In genomic region chr2:73113634-73113958, GRCh38 we compare ENCODE assay signal across 8 cellular contexts.
DNase-seq lines count a peak whose midpoint lies in the region; ATAC-seq and TF ChIP-seq lines count a peak whose summit lies in the region.

No MANE protein-coding gene starts in this region.

- ATAC-seq in SK-N-SH treated with all-trans-retinoic acid at 6 μM for 48 hours = no peak; the same call in 1 of the 3 replicates
- no peak for ATAC-seq in GM21447 (IDR thresholded peaks at IDR 0.05; ENCODE audit: unreplicated experiment)
- no peak for ATAC-seq in GM21529 (IDR thresholded peaks at IDR 0.05; ENCODE audit: unreplicated experiment)

- no peak overlapping the region for H3K9ac ChIP-seq in rectal smooth muscle tissue (ENCODE audit: low read length)

- TF ChIP-seq CTCF in GM12864 (IDR thresholded peaks at IDR 0.05; ENCODE audit: low read depth, low read length, missing control alignments) (no peak), foreskin fibroblast (IDR thresholded peaks at IDR 0.05; ENCODE audit: low read depth, low read length) (no peak)

- H3K4me1 ChIP-seq in rectal smooth muscle tissue (ENCODE audit: control insufficient read depth, insufficient read depth, low read length) = peaks cover 12% of the 10 kb centered on the region

- no peaks in the 10 kb centered on the region for H3K27me3 ChIP-seq in rectal smooth muscle tissue (ENCODE audit: control insufficient read depth, insufficient read depth, low read length)

- H3K27ac ChIP-seq in rectal smooth muscle tissue (ENCODE audit: low read depth, low read length) = peak overlapping the region; percentile 89

- H3K4me3 ChIP-seq in GM12864 (ENCODE audit: low read depth, low read length) (peak overlapping the region; percentile 41; the same call in 1 of the 2 replicates), foreskin fibroblast (ENCODE audit: low read depth in 1 of 2, low read length in 2 of 2) (peak overlapping the region; percentile 55 to 92), rectal smooth muscle tissue (ENCODE audit: low read length) (peak overlapping the region; percentile 62)

- DNase-seq in GM12864 (ENCODE audit: low read depth) (no peak), foreskin fibroblast (no peak), activated gamma-delta T cell treated with Interleukin-2 at 50 U/mL for 16 hours (no peak)
- DNase-seq in stimulated activated CD4-positive, alpha-beta T cell treated with anti-CD3 and anti-CD28 coated beads, Interleukin-2, amount 100 ng/mL, for 48 hours = no peak

- H3K36me3 ChIP-seq in rectal smooth muscle tissue (ENCODE audit: control insufficient read depth, insufficient read depth, low read length) = no peaks in the 10 kb centered on the region

TF ChIP-seq in SK-N-SH treated with all-trans-retinoic acid at 6 μM for 48 hours, 23 proteins besides CTCF, POLR2A, EP300 and RAD21:
- TF ChIP-seq PATZ1 (CRISPR knock-in tag; IDR thresholded peaks at IDR 0.05; ENCODE audit: borderline replicate concordance) (0 out of 2 replicates have a peak, but pooled peaks have one; percentile 36), ZFP30 (CRISPR knock-in tag; IDR thresholded peaks at IDR 0.05) (no peak)
